ENCODE assay signal across 27 cellular contexts in genomic region chr9:136616948-136617695, GRCh38. TPM values are rescaled to one million over a fixed set of nuclear protein-coding genes. Genes with fewer than 3 reads are reported as not detected.
DNase-seq lines count a peak whose midpoint lies in the region; ATAC-seq and TF ChIP-seq lines count a peak whose summit lies in the region.
"Had no signal": no experiment of that assay in that cellular context is flagged by ENCODE, and none has a peak within 500 bp of the region (broad histone marks: within the 10 kb centered on the region; RNA-seq: fewer than 3 reads in every experiment).

No MANE protein-coding gene starts in this region.

- H3K9me3 Mint-ChIP-seq in activated CD8-positive, alpha-beta memory T cell treated with anti-CD3 and anti-CD28 coated beads, Interleukin-2, amount 10 ng/mL, durations not matched to agents 7 days and 5 days (ENCODE audit: low read depth): no peaks in the 10 kb centered on the region
- no peaks in the 10 kb centered on the region for H3K9me3 Mint-ChIP-seq in memory B cell
- H3K9me3 Mint-ChIP-seq in stimulated activated memory B cell treated with anti-CD40 and anti-IgM and Interleukin-4, amounts not matched to agents 10 μg/mL and 1 μg/mL and 100 μg/mL, for 72 hours: no peaks in the 10 kb centered on the region
- H3K9me3 Mint-ChIP-seq: activated CD4-positive, alpha-beta memory T cell treated with anti-CD3 and anti-CD28 coated beads for 36 hours; CD4-positive, alpha-beta memory T cell; HFFc6; naive thymus-derived CD4-positive, alpha-beta T cell; WTC11 had no signal

- no peaks in the 10 kb centered on the region for H3K36me3 ChIP-seq in WERI-Rb-1
- H3K36me3 ChIP-seq: right lobe of liver, stomach, tibial nerve had no signal

- TF ChIP-seq CTCF in WERI-Rb-1 (IDR thresholded peaks at IDR 0.05; ENCODE audit: low read depth, low read length): no peak

- H3K27ac ChIP-seq in WERI-Rb-1: peak overlapping the region; percentile 29
- H3K27ac ChIP-seq: 22Rv1, foreskin keratinocyte had no signal

- DNase-seq in activated CD8-positive, alpha-beta memory T cell treated with anti-CD3 and anti-CD28 coated beads, Interleukin-2, amount 10 ng/mL, durations not matched to agents 7 days and 5 days: no peak
- no peak for DNase-seq in activated CD8-positive, alpha-beta memory T cell treated with anti-CD3 and anti-CD28 coated beads for 24 hours
- DNase-seq in WERI-Rb-1: no peak
- peak in 1 of 2 donors; percentile 10 for DNase-seq in memory B cell (ENCODE audit: low spot score in 2 of 2)
- no peak for DNase-seq in sciatic nerve (ENCODE audit: low spot score)
- no peak for DNase-seq in SIG-M5 (lab: John Stamatoyannopoulos, UW)
- DNase-seq: activated CD4-positive, alpha-beta memory T cell treated with anti-CD3 and anti-CD28 coated beads for 36 hours; activated effector memory CD4-positive, alpha-beta T cell treated with Interleukin-2 at 50 U/mL for 16 hours; DMS153; foreskin keratinocyte; HFFc6; naive thymus-derived CD4-positive, alpha-beta T cell; NCI-H1105; NCI-H2029 treated with DMSO at 0.1 percent for 48 hours; NCI-H226; NCI-H82; posterior cingulate gyrus; stimulated activated CD4-positive, alpha-beta T cell treated with anti-CD3 and anti-CD28 coated beads, Interleukin-4, amount 100 ng/mL, for 4 hours; stomach had no signal

- H3K4me3 ChIP-seq in WERI-Rb-1 (ENCODE audit: low read depth, low read length): no peak overlapping the region
- H3K4me3 ChIP-seq: right lobe of liver, stomach, tibial nerve had no signal

- CTCF ChIA-PET in activated CD8-positive, alpha-beta memory T cell treated with anti-CD3 and anti-CD28 coated beads, Interleukin-2, amount 10 ng/mL, durations not matched to agents 7 days and 5 days (lab: Charles Lee): interaction anchor here (0.9 to 1.5 kb wide), 3 partner anchors 11 to 131 kb away, joined by 3 to 5 read pairs (median 4); no protein-coding TSS in a partner anchor

- H3K4me3 Mint-ChIP-seq in activated CD8-positive, alpha-beta memory T cell treated with anti-CD3 and anti-CD28 coated beads, Interleukin-2, amount 10 ng/mL, durations not matched to agents 7 days and 5 days: no peak overlapping the region
- H3K4me3 Mint-ChIP-seq in memory B cell: no peak overlapping the region
- H3K4me3 Mint-ChIP-seq in stimulated activated memory B cell treated with anti-CD40 and anti-IgM and Interleukin-4, amounts not matched to agents 10 μg/mL and 1 μg/mL and 100 μg/mL, for 72 hours: no peak overlapping the region
- H3K4me3 Mint-ChIP-seq: activated CD4-positive, alpha-beta memory T cell treated with anti-CD3 and anti-CD28 coated beads for 36 hours; CD4-positive, alpha-beta memory T cell; HFFc6; WTC11 had no signal

- intact Hi-C loops in sciatic nerve (cut with DNase I): no loop called here

- no peaks in the 10 kb centered on the region for H3K27me3 Mint-ChIP-seq in activated CD8-positive, alpha-beta memory T cell treated with anti-CD3 and anti-CD28 coated beads, Interleukin-2, amount 10 ng/mL, durations not matched to agents 7 days and 5 days
- no peaks in the 10 kb centered on the region for H3K27me3 Mint-ChIP-seq in memory B cell
- H3K27me3 Mint-ChIP-seq in stimulated activated memory B cell treated with anti-CD40 and anti-IgM and Interleukin-4, amounts not matched to agents 10 μg/mL and 1 μg/mL and 100 μg/mL, for 72 hours: peaks cover 3% of the 10 kb centered on the region
- H3K27me3 Mint-ChIP-seq: naive thymus-derived CD4-positive, alpha-beta T cell had no signal

- H3K4me1 Mint-ChIP-seq in activated CD8-positive, alpha-beta memory T cell treated with anti-CD3 and anti-CD28 coated beads, Interleukin-2, amount 10 ng/mL, durations not matched to agents 7 days and 5 days: peaks cover 16% of the 10 kb centered on the region
- peaks cover 38% of the 10 kb centered on the region for H3K4me1 Mint-ChIP-seq in memory B cell
- peaks cover 51% of the 10 kb centered on the region for H3K4me1 Mint-ChIP-seq in stimulated activated memory B cell treated with anti-CD40 and anti-IgM and Interleukin-4, amounts not matched to agents 10 μg/mL and 1 μg/mL and 100 μg/mL, for 72 hours

- H3K27me3 ChIP-seq in WERI-Rb-1 (ENCODE audit: insufficient read depth, low read depth, severe bottlenecking): no peaks in the 10 kb centered on the region
- H3K27me3 ChIP-seq: right lobe of liver, tibial nerve had no signal

- H3K36me3 Mint-ChIP-seq in activated CD8-positive, alpha-beta memory T cell treated with anti-CD3 and anti-CD28 coated beads, Interleukin-2, amount 10 ng/mL, durations not matched to agents 7 days and 5 days: no peaks in the 10 kb centered on the region
- no peaks in the 10 kb centered on the region for H3K36me3 Mint-ChIP-seq in memory B cell
- H3K36me3 Mint-ChIP-seq in stimulated activated memory B cell treated with anti-CD40 and anti-IgM and Interleukin-4, amounts not matched to agents 10 μg/mL and 1 μg/mL and 100 μg/mL, for 72 hours: no peaks in the 10 kb centered on the region
- H3K36me3 Mint-ChIP-seq: activated CD4-positive, alpha-beta memory T cell treated with anti-CD3 and anti-CD28 coated beads for 36 hours; CD4-positive, alpha-beta memory T cell; naive thymus-derived CD4-positive, alpha-beta T cell; WTC11 had no signal

- H3K27ac Mint-ChIP-seq in activated CD8-positive, alpha-beta memory T cell treated with anti-CD3 and anti-CD28 coated beads, Interleukin-2, amount 10 ng/mL, durations not matched to agents 7 days and 5 days: peak overlapping the region; percentile 6
- peak overlapping the region; percentile 81 for H3K27ac Mint-ChIP-seq in memory B cell
- H3K27ac Mint-ChIP-seq in stimulated activated memory B cell treated with anti-CD40 and anti-IgM and Interleukin-4, amounts not matched to agents 10 μg/mL and 1 μg/mL and 100 μg/mL, for 72 hours: peak overlapping the region; percentile 78
- H3K27ac Mint-ChIP-seq: activated CD4-positive, alpha-beta memory T cell treated with anti-CD3 and anti-CD28 coated beads for 36 hours; CD4-positive, alpha-beta memory T cell; HFFc6 had no signal

- H3K9me3 ChIP-seq in WERI-Rb-1 (ENCODE audit: severe bottlenecking): no peaks in the 10 kb centered on the region
- H3K9me3 ChIP-seq: right lobe of liver, stomach, tibial nerve had no signal

- no peak for ATAC-seq in activated CD8-positive, alpha-beta memory T cell treated with anti-CD3 and anti-CD28 coated beads, Interleukin-2, amount 10 ng/mL, durations not matched to agents 7 days and 5 days
- ATAC-seq in memory B cell (ENCODE audit: low read depth): no peak
- ATAC-seq in stimulated activated memory B cell treated with anti-CD40 and anti-IgM and Interleukin-4, amounts not matched to agents 10 μg/mL and 1 μg/mL and 100 μg/mL, for 72 hours: no peak
- no peak for ATAC-seq in HG03439 (IDR thresholded peaks at IDR 0.05; ENCODE audit: unreplicated experiment)
- ATAC-seq in sciatic nerve: no peak
- ATAC-seq: esophagus mucosa; foreskin keratinocyte; naive thymus-derived CD4-positive, alpha-beta T cell; WTC11 had no signal

RNA-seq across cellular contexts. Expression of gene EGFL7, which starts 45.6 kb away (rescaled TPM):
- total RNA-seq in activated CD8-positive, alpha-beta memory T cell treated with anti-CD3 and anti-CD28 coated beads, Interleukin-2, amount 10 ng/mL, durations not matched to agents 7 days and 5 days: 1 to 10 TPM in 1 of 2 experiments, under 1 TPM in 1; 0.29 to 1.1 TPM
- total RNA-seq in sciatic nerve: 242 TPM
- total RNA-seq: CD4-positive, alpha-beta memory T cell had no signal

Comparison
In these comparisons a context has a peak if more than half of its experiments do, and no peak if none do; other contexts are left out.
1. H3K27ac Mint-ChIP-seq: peak in every context shown above with its lines; median percentile 81 in memory B cell; 78 in stimulated activated memory B cell treated with anti-CD40 and anti-IgM and Interleukin-4, amounts not matched to agents 10 μg/mL and 1 μg/mL and 100 μg/mL, for 72 hours; 6 in activated CD8-positive, alpha-beta memory T cell treated with anti-CD3 and anti-CD28 coated beads, Interleukin-2, amount 10 ng/mL, durations not matched to agents 7 days and 5 days.
2. RNA of gene EGFL7, which starts 45.6 kb away (total RNA-seq): 242 TPM in sciatic nerve (single experiment); 0.29 to 1.1 TPM in activated CD8-positive, alpha-beta memory T cell treated with anti-CD3 and anti-CD28 coated beads, Interleukin-2, amount 10 ng/mL, durations not matched to agents 7 days and 5 days; every median in the first group is over 100 times any median in the second.